17 cellular contexts compared by ENCODE assay signal in genomic region chr6:135170238-135170637, GRCh38. TPM values are rescaled to one million over a fixed set of nuclear protein-coding genes. Genes with fewer than 3 reads are reported as not detected.
DNase-seq lines count a peak whose midpoint lies in the region; ATAC-seq and TF ChIP-seq lines count a peak whose summit lies in the region.
"Had no signal": no experiment of that assay in that cellular context is flagged by ENCODE, and none has a peak within 500 bp of the region (broad histone marks: within the 10 kb centered on the region; RNA-seq: fewer than 3 reads in every experiment).

No MANE protein-coding gene starts in this region.

- DNase-seq in MCF 10A (ENCODE audit: unreplicated experiment): no peak
- DNase-seq in mammary epithelial cell: no peak
- no peak for DNase-seq in activated naive CD8-positive, alpha-beta T cell treated with anti-CD3 and anti-CD28 coated beads for 36 hours
- no peak for DNase-seq in vagina (ENCODE audit: extremely low spot score in 2 of 2)
- DNase-seq in ovary: no peak
- no peak for DNase-seq in SIG-M5 (lab: John Stamatoyannopoulos, UW)
- DNase-seq: aorta; Caco-2; MM.1S; NCI-H2081; NCI-H524 treated with DMSO at 0.1 percent for 48 hours; stimulated activated naive CD4-positive, alpha-beta T cell; SW 1271 had no signal

- in situ Hi-C loops in mammary epithelial cell (cut with MboI; ENCODE audit: low sequenced_read_pairs in 2 of 2): no loop called here

- H3K9me3 ChIP-seq in mammary epithelial cell (replicated peaks; ENCODE audit: insufficient read depth, low read length) (no peaks in the 10 kb centered on the region), vagina (no peaks in the 10 kb centered on the region), ovary (no peaks in the 10 kb centered on the region)
- H3K9me3 ChIP-seq: Caco-2 had no signal

- H3K36me3 ChIP-seq in mammary epithelial cell (ENCODE audit: insufficient read depth, low read length): no peaks in the 10 kb centered on the region
- no peaks in the 10 kb centered on the region for H3K36me3 ChIP-seq in vagina
- H3K36me3 ChIP-seq in ovary: no peaks in the 10 kb centered on the region

- TF ChIP-seq CTCF in MCF 10A (IDR thresholded peaks at IDR 0.05; ENCODE audit: unreplicated experiment): no peak
- TF ChIP-seq CTCF in mammary epithelial cell (conservative IDR thresholded peaks at IDR 0.05 in 1 of 2, IDR thresholded peaks at IDR 0.05 in 1 of 2; ENCODE audit: extremely low read depth in 1 of 2, insufficient read depth in 1 of 2, low read depth in 1 of 2, low read length in 2 of 2): no peak
- TF ChIP-seq CTCF in vagina (IDR thresholded peaks at IDR 0.05): no peak
- no peak for TF ChIP-seq CTCF in ovary (IDR thresholded peaks at IDR 0.05)

- TF ChIP-seq POLR2A in vagina (IDR thresholded peaks at IDR 0.05) (no peak), ovary (IDR thresholded peaks at IDR 0.05) (no peak)

- no peaks in the 10 kb centered on the region for H3K79me2 ChIP-seq in mammary epithelial cell (ENCODE audit: insufficient read depth, low read length)

- peak; percentile 21 for ATAC-seq in HG03342 (IDR thresholded peaks at IDR 0.05; ENCODE audit: unreplicated experiment)
- ATAC-seq in HG03571 (IDR thresholded peaks at IDR 0.05; ENCODE audit: unreplicated experiment): no peak

- H3K4me3 Mint-ChIP-seq in MCF 10A (ENCODE audit: unreplicated experiment): no peak overlapping the region
- no peak overlapping the region for H3K4me3 Mint-ChIP-seq in activated naive CD8-positive, alpha-beta T cell treated with anti-CD3 and anti-CD28 coated beads for 36 hours

- H3K36me3 Mint-ChIP-seq in MCF 10A (ENCODE audit: insufficient read depth, unreplicated experiment): no peaks in the 10 kb centered on the region
- no peaks in the 10 kb centered on the region for H3K36me3 Mint-ChIP-seq in activated naive CD8-positive, alpha-beta T cell treated with anti-CD3 and anti-CD28 coated beads for 36 hours

- H3K4me3 ChIP-seq in mammary epithelial cell (replicated peaks in 1 of 3; ENCODE audit: insufficient read depth in 1 of 3, low read depth in 2 of 3, low read length in 3 of 3) (no peak overlapping the region), vagina (no peak overlapping the region), ovary (no peak overlapping the region)
- H3K4me3 ChIP-seq: PC-9 had no signal

- CTCF ChIA-PET in MCF 10A (lab: Yijun Ruan, JAX): interaction anchor here (0.6 to 1.2 kb wide), 4 partner anchors 21 to 706 kb away, joined by 3 to 9 read pairs (median 3); no protein-coding TSS in a partner anchor
- CTCF ChIA-PET in mammary epithelial cell (lab: Charles Lee; ENCODE audit: low non-redundant PET): no interaction called here

- peaks cover 10% of the 10 kb centered on the region for H3K4me1 Mint-ChIP-seq in MCF 10A (ENCODE audit: insufficient read depth, unreplicated experiment)
- H3K4me1 Mint-ChIP-seq in activated naive CD8-positive, alpha-beta T cell treated with anti-CD3 and anti-CD28 coated beads for 36 hours: peaks cover 23% of the 10 kb centered on the region

- BruUV-seq in MCF 10A (replicated peaks; lab: Mats Ljungman, UMichigan) (no TSS peak), mammary epithelial cell (replicated peaks; lab: Mats Ljungman, UMichigan) (no TSS peak)

- H3K9ac ChIP-seq in mammary epithelial cell (ENCODE audit: insufficient read depth, low read length): no peak overlapping the region

- peak overlapping the region; percentile 21 for H3K27ac Mint-ChIP-seq in MCF 10A (ENCODE audit: low read depth, unreplicated experiment)
- H3K27ac Mint-ChIP-seq in activated naive CD8-positive, alpha-beta T cell treated with anti-CD3 and anti-CD28 coated beads for 36 hours: peak overlapping the region; percentile 54

- intact Hi-C loops in MCF 10A (cut with micrococcal nuclease) (no loop called here), mammary epithelial cell (cut with micrococcal nuclease) (no loop called here), vagina (cut with DNase I) (no loop called here), ovary (cut with DNase I) (no loop called here)

- H3K4me2 ChIP-seq in mammary epithelial cell (ENCODE audit: insufficient read depth, low read depth, low read length): no peak overlapping the region
- H3K4me2 ChIP-seq: PC-9 had no signal

- H3K4me1 ChIP-seq in mammary epithelial cell (ENCODE audit: insufficient read depth, low read length): no peaks in the 10 kb centered on the region
- H3K4me1 ChIP-seq in vagina: no peaks in the 10 kb centered on the region
- no peaks in the 10 kb centered on the region for H3K4me1 ChIP-seq in ovary (ENCODE audit: insufficient read depth)
- H3K4me1 ChIP-seq: Caco-2 had no signal

- no peaks in the 10 kb centered on the region for H3K27me3 Mint-ChIP-seq in MCF 10A (ENCODE audit: insufficient read depth, unreplicated experiment)
- H3K27me3 Mint-ChIP-seq in activated naive CD8-positive, alpha-beta T cell treated with anti-CD3 and anti-CD28 coated beads for 36 hours: no peaks in the 10 kb centered on the region

- H4K20me1 ChIP-seq in mammary epithelial cell (ENCODE audit: insufficient read depth, low read length): no peaks in the 10 kb centered on the region

- H2AFZ ChIP-seq in mammary epithelial cell (ENCODE audit: low read depth, low read length): no peak overlapping the region
- H2AFZ ChIP-seq: PC-9 had no signal

- dilution Hi-C loops in mammary epithelial cell (cut with HindIII; ENCODE audit: low sequenced_read_pairs): no loop called here

- POLR2A ChIA-PET in MCF 10A (lab: Yijun Ruan, JAX): no interaction called here

- H3K27me3 ChIP-seq in mammary epithelial cell (ENCODE audit: insufficient read depth, low read length) (no peaks in the 10 kb centered on the region), vagina (no peaks in the 10 kb centered on the region), ovary (no peaks in the 10 kb centered on the region)

- H3K27ac ChIP-seq in mammary epithelial cell (ENCODE audit: insufficient read depth, low read depth, low read length) (no peak overlapping the region), vagina (peak overlapping the region; percentile 12), ovary (no peak overlapping the region)
- H3K27ac ChIP-seq: PC-9, VCaP had no signal

- no peak for TF ChIP-seq EP300 in ovary (IDR thresholded peaks at IDR 0.05)

- WGBS in mammary epithelial cell (ENCODE audit: low coverage, missing lambda C conversion rate): 49% methylated on average over 2 of the region's 2 CpGs
- 73 to 81% (median 81%) methylated on average over 2 of the region's 2 CpGs for WGBS in ovary, 3 donors

- H3K9me3 Mint-ChIP-seq in MCF 10A (ENCODE audit: unreplicated experiment): no peaks in the 10 kb centered on the region
- H3K9me3 Mint-ChIP-seq in activated naive CD8-positive, alpha-beta T cell treated with anti-CD3 and anti-CD28 coated beads for 36 hours: no peaks in the 10 kb centered on the region

RNA-seq across cellular contexts. Expression of gene MYB, which starts 10.9 kb away (rescaled TPM):
- total RNA-seq in MCF 10A (2022) (not detected in 2 replicates), mammary epithelial cell (under 1 TPM; 0.17 to 0.40 TPM), vagina (2.5 TPM), ovary (1 to 10 TPM in 3 of 7 donors, under 1 TPM in 2, not detected in 2; 0.12 to 7.0 (median 1.2) TPM)
- polyA plus RNA-seq in mammary epithelial cell (0.18 TPM), ovary (1 to 10 TPM in 1 of 2 donors, under 1 TPM in 1; 0.07 to 1.0 TPM)
- not detected for polyA minus RNA-seq in mammary epithelial cell
- 10 to 100 TPM; 36.6 to 37.2 TPM for total RNA-seq in activated naive CD8-positive, alpha-beta T cell treated with anti-CD3 and anti-CD28 coated beads for 36 hours

Comparison
In these comparisons a context has a peak if more than half of its experiments do, and no peak if none do; other contexts are left out.
1. RNA of gene MYB, which starts 10.9 kb away (total RNA-seq): 36.6 to 37.2 TPM in activated naive CD8-positive, alpha-beta T cell treated with anti-CD3 and anti-CD28 coated beads for 36 hours; 2.5 TPM in vagina (single experiment), 0.12 to 7.0 TPM in ovary, 0.17 to 0.40 TPM in mammary epithelial cell and not detected in MCF 10A; every median in the first group is over 4 times any median in the second.